Comparison of ENCODE assay signal across 2 cellular contexts in the genomic region with DNA sequence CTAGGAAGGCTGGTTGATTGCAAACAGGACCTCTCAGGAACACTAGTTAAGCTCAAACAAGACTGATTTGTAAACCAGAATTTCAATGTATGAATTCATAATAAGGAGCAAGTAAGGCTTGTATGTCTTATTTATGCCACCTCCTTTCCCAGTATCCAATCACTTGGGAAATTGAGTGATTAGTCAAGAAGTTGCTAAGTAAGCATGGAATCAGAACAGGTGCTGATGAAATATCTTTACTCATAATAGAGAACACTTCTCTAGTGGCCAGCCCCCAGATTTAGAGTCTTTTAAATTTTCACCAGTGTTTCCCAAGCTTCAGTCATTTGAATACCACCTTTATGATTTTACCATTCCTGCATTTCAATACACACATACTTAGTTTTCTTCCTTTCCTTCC.
TF ChIP-seq lines count a peak whose summit lies in the region.

No MANE protein-coding gene starts in this region.

TF ChIP-seq in H1, 55 proteins besides CTCF, POLR2A, EP300 and RAD21:
- no peak for TF ChIP-seq CHD2 (IDR thresholded peaks at IDR 0.05; ENCODE audit: low read length)
- TF ChIP-seq EGR1 (IDR thresholded peaks at IDR 0.05; ENCODE audit: borderline replicate concordance, low read depth, low read length) = no peak
- TF ChIP-seq CBX8 (IDR thresholded peaks at IDR 0.05; ENCODE audit: borderline replicate concordance, low read depth, low read length) = no peak
- TF ChIP-seq KDM4A (IDR thresholded peaks at IDR 0.05; ENCODE audit: low read depth, low read length, severe bottlenecking) = no peak
- no peak for TF ChIP-seq TBP (IDR thresholded peaks at IDR 0.05; ENCODE audit: low read depth, low read length)
- TF ChIP-seq TCF12 (IDR thresholded peaks at IDR 0.05; ENCODE audit: low read depth, low read length) = no peak
- no peak for TF ChIP-seq SP1 (IDR thresholded peaks at IDR 0.05; ENCODE audit: low read depth, low read length)
- no peak for TF ChIP-seq ZNF274 (IDR thresholded peaks at IDR 0.05; ENCODE audit: borderline replicate concordance, extremely low read depth, low read length)
- TF ChIP-seq CBX5 (IDR thresholded peaks at IDR 0.05; ENCODE audit: low read depth, low read length) = no peak
- no peak for TF ChIP-seq TAF7 (optimal IDR thresholded peaks at IDR 0.05; ENCODE audit: borderline replicate concordance, low read depth, low read length)
- no peak for TF ChIP-seq SAP30 (IDR thresholded peaks at IDR 0.05; ENCODE audit: insufficient read depth, insufficient replicate concordance, low read length)

TF ChIP-seq in GM12891, 5 proteins besides CTCF, POLR2A, EP300 and RAD21:
- TF ChIP-seq TAF1 (IDR thresholded peaks at IDR 0.05; ENCODE audit: low read depth, low read length) = no peak
- no peak for TF ChIP-seq PAX5 (IDR thresholded peaks at IDR 0.05; ENCODE audit: insufficient read depth, low read length, severe bottlenecking)
- no peak for TF ChIP-seq POU2F2 (IDR thresholded peaks at IDR 0.05; ENCODE audit: low read depth, low read length)
- TF ChIP-seq SPI1 (IDR thresholded peaks at IDR 0.05; ENCODE audit: low read depth, low read length) = no peak
- TF ChIP-seq POLR2AphosphoS5 (IDR thresholded peaks at IDR 0.05; ENCODE audit: low read depth, low read length) = no peak
